ENCODE assay signal across 10 cellular contexts in genomic region chr5:172870261-172870806, GRCh38. TPM values are rescaled to one million over a fixed set of nuclear protein-coding genes. Genes with fewer than 3 reads are reported as not detected.
DNase-seq lines count a peak whose midpoint lies in the region; ATAC-seq, FAIRE-seq and TF ChIP-seq lines count a peak whose summit lies in the region.
"Had no signal": no experiment of that assay in that cellular context is flagged by ENCODE, and none has a peak within 500 bp of the region (broad histone marks: within the 10 kb centered on the region; RNA-seq: fewer than 3 reads in every experiment).

No MANE protein-coding gene starts in this region.

- H3K27me3 ChIP-seq in bronchial epithelial cell (ENCODE audit: control insufficient read depth, insufficient read depth, low read length) (no peaks in the 10 kb centered on the region), layer of hippocampus (ENCODE audit: control insufficient read depth, insufficient read depth, low read length) (no peaks in the 10 kb centered on the region), SJCRH30 (no peaks in the 10 kb centered on the region; the same call in 1 of the 2 replicates)

- no peak for FAIRE-seq in bronchial epithelial cell (lab: Jason Lieb, UNC)

- H3K9me3 ChIP-seq in SJCRH30 (replicated peaks) = no peaks in the 10 kb centered on the region

- no peaks in the 10 kb centered on the region for H3K36me3 Mint-ChIP-seq in activated CD8-positive, alpha-beta memory T cell treated with anti-CD3 and anti-CD28 coated beads, Interleukin-2, amount 10 ng/mL, durations not matched to agents 7 days and 5 days
- H3K36me3 Mint-ChIP-seq: brain had no signal

- H3K4me3 Mint-ChIP-seq in activated CD8-positive, alpha-beta memory T cell treated with anti-CD3 and anti-CD28 coated beads, Interleukin-2, amount 10 ng/mL, durations not matched to agents 7 days and 5 days = no peak overlapping the region
- H3K4me3 Mint-ChIP-seq: brain had no signal

- H3K4me1 Mint-ChIP-seq in activated CD8-positive, alpha-beta memory T cell treated with anti-CD3 and anti-CD28 coated beads, Interleukin-2, amount 10 ng/mL, durations not matched to agents 7 days and 5 days = peaks cover 10% of the 10 kb centered on the region

- H3K27me3 Mint-ChIP-seq in activated CD8-positive, alpha-beta memory T cell treated with anti-CD3 and anti-CD28 coated beads, Interleukin-2, amount 10 ng/mL, durations not matched to agents 7 days and 5 days = no peaks in the 10 kb centered on the region
- H3K27me3 Mint-ChIP-seq: brain had no signal

- ATAC-seq in activated CD8-positive, alpha-beta memory T cell treated with anti-CD3 and anti-CD28 coated beads, Interleukin-2, amount 10 ng/mL, durations not matched to agents 7 days and 5 days = no peak

- no peaks in the 10 kb centered on the region for H3K9me3 Mint-ChIP-seq in activated CD8-positive, alpha-beta memory T cell treated with anti-CD3 and anti-CD28 coated beads, Interleukin-2, amount 10 ng/mL, durations not matched to agents 7 days and 5 days (ENCODE audit: low read depth)
- H3K9me3 Mint-ChIP-seq: brain had no signal

- no peak overlapping the region for H3K27ac Mint-ChIP-seq in activated CD8-positive, alpha-beta memory T cell treated with anti-CD3 and anti-CD28 coated beads, Interleukin-2, amount 10 ng/mL, durations not matched to agents 7 days and 5 days

- H3K4me1 ChIP-seq in SJCRH30 = no peaks in the 10 kb centered on the region; the same call in 1 of the 2 replicates

- H3K4me3 ChIP-seq in bronchial epithelial cell (ENCODE audit: low read depth, low read length) = no peak overlapping the region
- no peak overlapping the region for H3K4me3 ChIP-seq in SJCRH30

- CTCF ChIA-PET in activated CD8-positive, alpha-beta memory T cell treated with anti-CD3 and anti-CD28 coated beads, Interleukin-2, amount 10 ng/mL, durations not matched to agents 7 days and 5 days (lab: Charles Lee) = no interaction called here

- DNase-seq in HT1080 (ENCODE audit: low read depth) = peak; percentile 94
- DNase-seq in bronchial epithelial cell (ENCODE audit: low read depth) = peak; percentile 98
- no peak for DNase-seq in SJCRH30
- no peak for DNase-seq in GF-D8 (lab: John Stamatoyannopoulos, UW)
- DNase-seq in activated CD8-positive, alpha-beta memory T cell treated with anti-CD3 and anti-CD28 coated beads, Interleukin-2, amount 10 ng/mL, durations not matched to agents 7 days and 5 days = no peak
- DNase-seq in NCI-H2107 treated with DMSO at 0.1 percent for 48 hours (lab: John Stamatoyannopoulos, UW; ENCODE audit: unreplicated experiment) = no peak
- DNase-seq: T-helper 1 cell had no signal

- H3K36me3 ChIP-seq in bronchial epithelial cell (ENCODE audit: control insufficient read depth, insufficient read depth, low read length) = no peaks in the 10 kb centered on the region
- 0 out of 2 replicates have a peak, but pooled peaks cover 2% of the 10 kb centered on the region for H3K36me3 ChIP-seq in SJCRH30

- H3K27ac ChIP-seq in layer of hippocampus (ENCODE audit: low read depth, low read length) = peak overlapping the region; percentile 74
- peak overlapping the region; percentile 70 for H3K27ac ChIP-seq in temporal lobe (ENCODE audit: low read depth, low read length)
- H3K27ac ChIP-seq in SJCRH30 = no peak overlapping the region

- TF ChIP-seq CTCF in bronchial epithelial cell (IDR thresholded peaks at IDR 0.05; ENCODE audit: insufficient read depth, low read length, severe bottlenecking) = no peak

RNA-seq across cellular contexts. Expression of gene ERGIC1, which starts 36.3 kb away (rescaled TPM):
- 125 and 169 TPM in 2 replicates for total RNA-seq in HT1080 (2014; rRNA removed; shearing (Covaris generic))
- polyA plus RNA-seq in HT1080 (2015; cell fraction: cytosol; rRNA removed) = 253 and 267 TPM in 2 replicates
- polyA plus RNA-seq in HT1080 (2015; cell fraction: nucleus; rRNA removed) = 111 and 131 TPM in 2 replicates
- total RNA-seq in bronchial epithelial cell = 105 and 116 TPM in 2 replicates
- 31.2 TPM for total RNA-seq in temporal lobe
- 77.4 and 83.4 TPM in 2 replicates for total RNA-seq in SJCRH30 (2014; rRNA removed; shearing (Covaris generic))
- 10 to 100 TPM; 30.9 to 34.7 TPM for total RNA-seq in activated CD8-positive, alpha-beta memory T cell treated with anti-CD3 and anti-CD28 coated beads, Interleukin-2, amount 10 ng/mL, durations not matched to agents 7 days and 5 days

Comparison
In these comparisons a context has a peak if more than half of its experiments do, and no peak if none do; other contexts are left out.
1. DNase-seq: peak in HT1080 (single experiment) and bronchial epithelial cell (single experiment); none in SJCRH30 (0 of 2), GF-D8 (single experiment), activated CD8-positive, alpha-beta memory T cell treated with anti-CD3 and anti-CD28 coated beads, Interleukin-2, amount 10 ng/mL, durations not matched to agents 7 days and 5 days (single experiment) and NCI-H2107 treated with DMSO at 0.1 percent for 48 hours (single experiment).